ENCODE assay signal across 24 cellular contexts in genomic region chr3:33547101-33547500, GRCh38.
"Had no signal": no experiment of that assay in that cellular context is flagged by ENCODE, and none has a peak within 500 bp of the region (broad histone marks: within the 10 kb centered on the region; RNA-seq: fewer than 3 reads in every experiment).

No MANE protein-coding gene starts in this region.

- H3K4me2 ChIP-seq: KMS-11, SK-N-SH had no signal

- FAIRE-seq: HTR-8/SVneo had no signal

- H3K27me3 ChIP-seq: MG63 had no signal

- H3K9me3 ChIP-seq: MG63, SK-N-SH had no signal

- DNase-seq: MG63, NCI-H1092, NCI-H1105 treated with DMSO at 0.1 percent for 48 hours, NCI-H1417 treated with DMSO at 0.1 percent for 48 hours, NCI-H146, NCI-H187, NCI-H2029, NCI-H2081 treated with DMSO at 0.1 percent for 48 hours, NCI-H2171, NCI-H226, NCI-H446, NCI-H510A, NCI-H524 treated with DMSO at 0.1 percent for 48 hours, NCI-H69, NCI-H774, PC-3, SHP77, SK-N-SH, SW 1271 had no signal

- H3K9ac ChIP-seq: KMS-11, SK-N-SH had no signal

- H3K36me3 ChIP-seq: MG63 had no signal

- H3K27ac ChIP-seq: HL-60, KMS-11, RWPE1 had no signal

- ATAC-seq: Panc1, PC-3 had no signal

- H3K4me3 ChIP-seq: MG63 had no signal
